Comparison of ENCODE assay signal across 1 cellular context in genomic region chr17:82781894-82782274, GRCh38.
TF ChIP-seq lines count a peak whose summit lies in the region.

No MANE protein-coding gene starts in this region.

TF ChIP-seq in HepG2, 621 proteins besides CTCF, POLR2A, EP300 and RAD21 (continued from another document):
- TF ChIP-seq ZBTB26 (CRISPR knock-in tag; IDR thresholded peaks at IDR 0.05; ENCODE audit: borderline replicate concordance) (peak; percentile 27; the same call in 1 of the 2 replicates), GPN1 (CRISPR knock-in tag; IDR thresholded peaks at IDR 0.05; ENCODE audit: borderline replicate concordance) (no peak), ZNF234 (CRISPR knock-in tag; conservative IDR thresholded peaks at IDR 0.05) (no peak), ZFP36L2 (CRISPR knock-in tag; IDR thresholded peaks at IDR 0.05) (no peak), MEF2D (CRISPR knock-in tag; IDR thresholded peaks at IDR 0.05) (0 out of 2 replicates have a peak, but pooled peaks have one; percentile 49), CREB3 (CRISPR knock-in tag; IDR thresholded peaks at IDR 0.05) (no peak), ATF6 (CRISPR knock-in tag; conservative IDR thresholded peaks at IDR 0.05) (no peak), HDAC2 (CRISPR knock-in tag; IDR thresholded peaks at IDR 0.05) (no peak), ZMAT3 (CRISPR knock-in tag; conservative IDR thresholded peaks at IDR 0.05) (no peak), ZNF691 (CRISPR knock-in tag; IDR thresholded peaks at IDR 0.05; ENCODE audit: borderline replicate concordance, low read depth) (no peak), PAXIP1 (CRISPR knock-in tag; conservative IDR thresholded peaks at IDR 0.05) (no peak), NFKB2 (CRISPR knock-in tag; IDR thresholded peaks at IDR 0.05; ENCODE audit: borderline replicate concordance) (0 out of 2 replicates have a peak, but pooled peaks have one; percentile 20), HNF1B (CRISPR knock-in tag; IDR thresholded peaks at IDR 0.05) (peak; percentile 27; the same call in 1 of the 2 replicates), ZNF781 (CRISPR knock-in tag; IDR thresholded peaks at IDR 0.05; ENCODE audit: borderline replicate concordance, not compliant biosample characterization) (peak; percentile 58), MIER2 (CRISPR knock-in tag; IDR thresholded peaks at IDR 0.05) (no peak), XRCC5 (optimal IDR thresholded peaks at IDR 0.05; ENCODE audit: low read length) (peak; percentile 69), SRSF9 (IDR thresholded peaks at IDR 0.05; ENCODE audit: borderline replicate concordance, insufficient read depth, low read depth, low read length, poor library complexity, severe bottlenecking) (no peak), ZNF678 (CRISPR knock-in tag; IDR thresholded peaks at IDR 0.05) (no peak), NR0B2 (CRISPR knock-in tag; IDR thresholded peaks at IDR 0.05) (no peak), ZNF687 (CRISPR knock-in tag; IDR thresholded peaks at IDR 0.05) (peak; percentile 60), ATF7-NPFF (CRISPR knock-in tag; IDR thresholded peaks at IDR 0.05; ENCODE audit: low read depth) (peak; percentile 59; the same call in 1 of the 2 replicates), SMC3 (IDR thresholded peaks at IDR 0.05; ENCODE audit: low read length) (peak; percentile 85)
